In the genomic region with DNA sequence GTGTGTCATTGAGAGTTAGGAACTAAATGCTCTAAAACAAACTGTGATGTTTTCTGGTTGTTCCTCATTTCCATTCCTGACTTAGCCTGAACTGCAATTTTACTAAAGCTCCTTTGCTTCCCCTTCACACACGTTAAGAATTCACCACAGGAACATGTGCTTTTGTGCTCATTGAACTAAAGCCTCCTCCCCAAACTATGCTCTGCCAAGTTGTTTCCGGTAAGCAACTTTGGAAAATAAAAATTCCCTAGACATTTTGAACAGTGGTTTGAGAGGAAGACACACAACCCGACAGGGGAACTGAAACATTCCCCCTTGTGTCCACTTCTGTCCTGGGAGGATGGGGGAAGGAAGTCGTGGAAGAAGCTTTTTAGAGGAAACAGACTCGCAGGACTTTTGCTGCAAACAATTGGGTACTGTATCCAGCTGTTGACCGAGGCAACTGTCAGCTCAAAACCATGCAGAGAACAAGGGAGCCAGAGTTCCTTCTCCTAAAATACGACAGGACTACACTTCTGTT, we compare ENCODE assay signal across 8 cellular contexts.
DNase-seq lines count a peak whose midpoint lies in the region; ATAC-seq and TF ChIP-seq lines count a peak whose summit lies in the region.

No MANE protein-coding gene starts in this region.

- intact Hi-C loops in psoas muscle (cut with DNase I) = loop anchor here in 1 of 2 donors (10.0 kb wide), 1 partner anchor 64 kb away; a partner anchor contains a TSS

- H3K4me1 ChIP-seq in psoas muscle = peaks cover 14% of the 10 kb centered on the region

- peak overlapping the region; percentile 29 for H3K4me3 ChIP-seq in HL-60 (replicated peaks; ENCODE audit: insufficient read depth, low read length)
- H3K4me3 ChIP-seq in psoas muscle = peak overlapping the region; percentile 42

- no peaks in the 10 kb centered on the region for H3K9me3 ChIP-seq in psoas muscle

- ATAC-seq in psoas muscle (peak; percentile 21 to 72 (median 46)), GM21367 (IDR thresholded peaks at IDR 0.05; ENCODE audit: unreplicated experiment) (no peak)

- H3K27ac ChIP-seq in HL-60 (replicated peaks) = peak overlapping the region; percentile 89
- peak overlapping the region; percentile 21 for H3K27ac ChIP-seq in psoas muscle

- WGBS in psoas muscle, 3 donors = 9 to 13% (median 13%) methylated on average over 7 of the region's 7 CpGs

- H3K27me3 ChIP-seq in HL-60 (ENCODE audit: insufficient read depth, poor library complexity, severe bottlenecking) = no peaks in the 10 kb centered on the region
- no peaks in the 10 kb centered on the region for H3K27me3 ChIP-seq in psoas muscle (ENCODE audit: insufficient read depth in 3 of 3, low read length in 2 of 3)

- DNase-seq in HL-60 (ENCODE audit: low read depth in 1 of 2, low spot score in 1 of 2) (peak; percentile 40 to 73), SKM-1 (lab: John Stamatoyannopoulos, UW; ENCODE audit: unreplicated experiment) (peak; percentile 94), globus pallidus (ENCODE audit: low spot score) (peak; percentile 89), psoas muscle (no peak), NCI-H82 treated with DMSO at 0.1 percent for 48 hours (lab: John Stamatoyannopoulos, UW; ENCODE audit: unreplicated experiment) (no peak), GM19238 (ENCODE audit: insufficient read length, low spot score) (no peak), NCI-H128 (lab: John Stamatoyannopoulos, UW; ENCODE audit: unreplicated experiment) (no peak)

- H3K36me3 ChIP-seq in psoas muscle (ENCODE audit: insufficient read depth in 1 of 2, low read depth in 1 of 2) = no peaks in the 10 kb centered on the region

- TF ChIP-seq CTCF in HL-60 (IDR thresholded peaks at IDR 0.05; ENCODE audit: insufficient read depth, low read length) (no peak), psoas muscle (IDR thresholded peaks at IDR 0.05) (no peak)

Comparison
In these comparisons a context has a peak if more than half of its experiments do, and no peak if none do; other contexts are left out.
1. DNase-seq: peak in HL-60 (2 of 2), SKM-1 (single experiment) and globus pallidus (single experiment); none in psoas muscle (0 of 2), NCI-H82 treated with DMSO at 0.1 percent for 48 hours (single experiment), GM19238 (single experiment) and NCI-H128 (single experiment).